In genomic region chr4:55517526-55518229, GRCh38 we compare ENCODE assay signal across 17 cellular contexts. TPM values are rescaled to one million over a fixed set of nuclear protein-coding genes. Genes with fewer than 3 reads are reported as not detected.
DNase-seq lines count a peak whose midpoint lies in the region; ATAC-seq and TF ChIP-seq lines count a peak whose summit lies in the region.
"Had no signal": no experiment of that assay in that cellular context is flagged by ENCODE, and none has a peak within 500 bp of the region (broad histone marks: within the 10 kb centered on the region; RNA-seq: fewer than 3 reads in every experiment).

No MANE protein-coding gene starts in this region.

- no peaks in the 10 kb centered on the region for H3K36me3 ChIP-seq in GM06990 (ENCODE audit: control insufficient read depth, insufficient read depth, low read length)
- H3K36me3 ChIP-seq in OCI-LY7 (ENCODE audit: insufficient read depth, low read length), result no peaks in the 10 kb centered on the region
- no peaks in the 10 kb centered on the region for H3K36me3 ChIP-seq in H7 (replicated peaks; ENCODE audit: control insufficient read depth, insufficient read depth, low read length)
- H3K36me3 ChIP-seq: colonic mucosa, tibial nerve had no signal

- no TSS peak for BruUV-seq in OCI-LY7 (replicated peaks; lab: Mats Ljungman, UMichigan)

- no peaks in the 10 kb centered on the region for H4K20me1 ChIP-seq in OCI-LY7 (ENCODE audit: insufficient read depth, low read length)

- DNase-seq in GM06990 (ENCODE audit: extremely low read depth, insufficient read length), result peak; percentile 46
- no peak for DNase-seq in NCI-H2171 treated with DMSO at 0.1 percent for 48 hours (lab: John Stamatoyannopoulos, UW)
- DNase-seq in OCI-LY7 (ENCODE audit: low spot score), result no peak
- no peak for DNase-seq in H7
- no peak for DNase-seq in sciatic nerve (ENCODE audit: low spot score)
- DNase-seq: activated CD4-positive, alpha-beta T cell treated with anti-CD3 and anti-CD28 coated beads for 48 hours; colonic mucosa; erythroblast; GDM1; hypothalamus; naive B cell; NCI-H1436 treated with DMSO at 0.1 percent for 48 hours; NCI-H526 treated with DMSO at 0.1 percent for 48 hours had no signal

- H3K79me2 ChIP-seq in OCI-LY7 (ENCODE audit: insufficient read depth, low read depth, low read length), result no peaks in the 10 kb centered on the region

- H3K9me2 ChIP-seq in OCI-LY7 (ENCODE audit: insufficient read depth, low read length), result no peaks in the 10 kb centered on the region

- intact Hi-C loops in OCI-LY7 (cut with micrococcal nuclease; ENCODE audit: unreplicated experiment) (no loop called here), sciatic nerve (cut with DNase I) (no loop called here)

- no peaks in the 10 kb centered on the region for H3K27me3 ChIP-seq in GM06990 (replicated peaks; ENCODE audit: control insufficient read depth, insufficient read depth, low read length)
- no peaks in the 10 kb centered on the region for H3K27me3 ChIP-seq in H7 (ENCODE audit: control insufficient read depth, insufficient read depth, low read length)
- H3K27me3 ChIP-seq: colonic mucosa, tibial nerve had no signal

- H3K4me2 ChIP-seq in OCI-LY7 (ENCODE audit: low read length), result no peak overlapping the region

- 0 out of 2 replicates have a peak overlapping the region, but pooled peaks have one; percentile 6 for H3K4me3 ChIP-seq in GM06990 (replicated peaks; ENCODE audit: low read depth, low read length)
- no peak overlapping the region for H3K4me3 ChIP-seq in OCI-LY7 (ENCODE audit: low read depth, low read length, poor library complexity, severe bottlenecking)
- H3K4me3 ChIP-seq in H7 (ENCODE audit: insufficient read depth, low read depth, low read length), result no peak overlapping the region
- H3K4me3 ChIP-seq: colonic mucosa, tibial nerve had no signal

- TF ChIP-seq CTCF in GM06990 (IDR thresholded peaks at IDR 0.05; ENCODE audit: insufficient read depth, low read length, poor library complexity, severe bottlenecking), result no peak
- TF ChIP-seq CTCF in OCI-LY7 (conservative IDR thresholded peaks at IDR 0.05; ENCODE audit: low read length), result no peak

- no peak overlapping the region for H2AFZ ChIP-seq in OCI-LY7 (ENCODE audit: low read length)

- no peaks in the 10 kb centered on the region for H3K9me3 ChIP-seq in OCI-LY7 (ENCODE audit: low read length)
- H3K9me3 ChIP-seq: colonic mucosa, tibial nerve had no signal

- no peaks in the 10 kb centered on the region for H3K4me1 ChIP-seq in OCI-LY7 (ENCODE audit: insufficient read depth, low read length, poor library complexity, severe bottlenecking)
- H3K4me1 ChIP-seq: colonic mucosa, tibial nerve had no signal

- CTCF ChIA-PET in OCI-LY7 (lab: Charles Lee; ENCODE audit: unreplicated experiment), result no interaction called here

- ATAC-seq in GM18873 (IDR thresholded peaks at IDR 0.05; ENCODE audit: low FRiP score, unreplicated experiment) (peak; percentile 84), GM21576 (IDR thresholded peaks at IDR 0.05; ENCODE audit: unreplicated experiment) (peak; percentile 66), HG03196 (IDR thresholded peaks at IDR 0.05; ENCODE audit: unreplicated experiment) (peak; percentile 62), sciatic nerve (no peak)

- POLR2A ChIA-PET in OCI-LY7 (lab: Charles Lee), result interaction anchor here (0.9 kb wide), 1 partner anchor 8 kb away, joined by 3 read pairs; no protein-coding TSS in a partner anchor

- no peak overlapping the region for H3K27ac ChIP-seq in OCI-LY7 (ENCODE audit: low read depth, low read length, poor library complexity, severe bottlenecking)
- H3K27ac ChIP-seq: colonic mucosa, tibial nerve had no signal

RNA-seq across cellular contexts. Expression of gene CLOCK, which starts 29.0 kb away (rescaled TPM):
- 1.9 and 2.0 TPM in 2 replicates for total RNA-seq in OCI-LY7 (2014; rRNA removed; shearing (Covaris generic))
- total RNA-seq in OCI-LY7 (2022) (5.1 and 9.0 TPM in 2 replicates), sciatic nerve (31.1 TPM)
- total RNA-seq in H7 (2014; rRNA removed; shearing (Covaris generic)), result 15.9 and 29.2 TPM in 2 replicates
